Comparison of ENCODE assay signal across 11 cellular contexts in genomic region chr2:167783266-167784070, GRCh38.
DNase-seq lines count a peak whose midpoint lies in the region; ATAC-seq and TF ChIP-seq lines count a peak whose summit lies in the region.
"Had no signal": no experiment of that assay in that cellular context is flagged by ENCODE, and none has a peak within 500 bp of the region (broad histone marks: within the 10 kb centered on the region; RNA-seq: fewer than 3 reads in every experiment).

No MANE protein-coding gene starts in this region.

- H3K4me3 Mint-ChIP-seq in glutamatergic neuron (ENCODE audit: unreplicated experiment): peak overlapping the region; percentile 84
- H3K4me3 Mint-ChIP-seq: activated CD4-positive, alpha-beta T cell treated with anti-CD3 and anti-CD28 coated beads, Interleukin-2, amount 10 ng/mL, durations not matched to agents 24 days and 14 days had no signal

- peaks cover 8% of the 10 kb centered on the region for H3K9me3 Mint-ChIP-seq in glutamatergic neuron (ENCODE audit: unreplicated experiment)
- H3K9me3 Mint-ChIP-seq: activated CD4-positive, alpha-beta T cell treated with anti-CD3 and anti-CD28 coated beads, Interleukin-2, amount 10 ng/mL, durations not matched to agents 24 days and 14 days; activated naive CD4-positive, alpha-beta T cell treated with anti-CD3 and anti-CD28 coated beads, Interleukin-2, amount 50 U/mL, for 72 hours had no signal

- H3K36me3 Mint-ChIP-seq in glutamatergic neuron (ENCODE audit: unreplicated experiment): no peaks in the 10 kb centered on the region
- H3K36me3 Mint-ChIP-seq: activated naive CD4-positive, alpha-beta T cell treated with anti-CD3 and anti-CD28 coated beads, Interleukin-2, amount 50 U/mL, for 72 hours had no signal

- DNase-seq in HCEC 1CT (peak; percentile 55), T1000 (lab: John Stamatoyannopoulos, UW) (peak; percentile 53), glutamatergic neuron (peak; percentile 27), renal cortical epithelial cell (ENCODE audit: low read depth) (peak; percentile 96), SK-N-DZ (ENCODE audit: low spot score) (no peak)
- DNase-seq: activated CD4-positive, alpha-beta T cell treated with anti-CD3 and anti-CD28 coated beads, Interleukin-2, amount 10 ng/mL, durations not matched to agents 24 days and 14 days; Calu3 had no signal

- no peak for ATAC-seq in GM19035 (IDR thresholded peaks at IDR 0.05; ENCODE audit: unreplicated experiment)
- ATAC-seq in HG03521 (IDR thresholded peaks at IDR 0.05; ENCODE audit: unreplicated experiment): no peak
- no peak for ATAC-seq in GM18498 (IDR thresholded peaks at IDR 0.05; ENCODE audit: unreplicated experiment)
- ATAC-seq: activated naive CD4-positive, alpha-beta T cell treated with anti-CD3 and anti-CD28 coated beads, Interleukin-2, amount 50 U/mL, for 72 hours had no signal

- TF ChIP-seq CTCF in glutamatergic neuron (IDR thresholded peaks at IDR 0.05; ENCODE audit: partially characterized antibody, unreplicated experiment): no peak

- peak overlapping the region; percentile 99 for H3K27ac Mint-ChIP-seq in glutamatergic neuron (ENCODE audit: unreplicated experiment)
- H3K27ac Mint-ChIP-seq: activated CD4-positive, alpha-beta T cell treated with anti-CD3 and anti-CD28 coated beads, Interleukin-2, amount 10 ng/mL, durations not matched to agents 24 days and 14 days; activated naive CD4-positive, alpha-beta T cell treated with anti-CD3 and anti-CD28 coated beads, Interleukin-2, amount 50 U/mL, for 72 hours had no signal

- H3K4me1 Mint-ChIP-seq in glutamatergic neuron (ENCODE audit: low read depth, unreplicated experiment): peaks cover 30% of the 10 kb centered on the region
- H3K4me1 Mint-ChIP-seq: activated CD4-positive, alpha-beta T cell treated with anti-CD3 and anti-CD28 coated beads, Interleukin-2, amount 10 ng/mL, durations not matched to agents 24 days and 14 days had no signal

- peaks cover 5% of the 10 kb centered on the region for H3K27me3 Mint-ChIP-seq in glutamatergic neuron (ENCODE audit: unreplicated experiment)
- H3K27me3 Mint-ChIP-seq: activated CD4-positive, alpha-beta T cell treated with anti-CD3 and anti-CD28 coated beads, Interleukin-2, amount 10 ng/mL, durations not matched to agents 24 days and 14 days had no signal
